1 cellular context compared by ENCODE assay signal in genomic region chr2:65056215-65056989, GRCh38.
TF ChIP-seq lines count a peak whose summit lies in the region.

Gene CEP68 (plus strand): TSS chr2:65056416. CDS start chr2:65069445, 13,029 bp downstream.

TF ChIP-seq in HepG2, 621 proteins besides CTCF, POLR2A, EP300 and RAD21 (continued from another document and continues in another):
- peak; percentile 96 for TF ChIP-seq ZNF142 (CRISPR knock-in tag; IDR thresholded peaks at IDR 0.05)
- peak; percentile 84; the same call in 1 of the 2 replicates for TF ChIP-seq ZNF34 (CRISPR knock-in tag; IDR thresholded peaks at IDR 0.05; ENCODE audit: borderline replicate concordance)
- no peak for TF ChIP-seq SMC3 (IDR thresholded peaks at IDR 0.05; ENCODE audit: low read length)
- TF ChIP-seq BHLHE40 (IDR thresholded peaks at IDR 0.05; ENCODE audit: low read length): no peak
- peak; percentile 54; the same call in 1 of the 2 replicates for TF ChIP-seq MTERF4 (CRISPR knock-in tag; IDR thresholded peaks at IDR 0.05)
- no peak; the same call in 1 of the 2 replicates for TF ChIP-seq DMTF1 (CRISPR knock-in tag; IDR thresholded peaks at IDR 0.05)
- no peak for TF ChIP-seq ZNF460 (CRISPR knock-in tag; IDR thresholded peaks at IDR 0.05; ENCODE audit: borderline replicate concordance)
- TF ChIP-seq PAXIP1 (CRISPR knock-in tag; conservative IDR thresholded peaks at IDR 0.05): no peak; the same call in none of the 2 replicates
- TF ChIP-seq ZNF766 (CRISPR knock-in tag; IDR thresholded peaks at IDR 0.05; ENCODE audit: borderline replicate concordance): peak; percentile 75; the same call in 1 of the 2 replicates
- TF ChIP-seq IRX3 (CRISPR knock-in tag; IDR thresholded peaks at IDR 0.05; ENCODE audit: borderline replicate concordance, low read depth): peak; percentile 77; the same call in 1 of the 2 replicates
- TF ChIP-seq SP5 (CRISPR knock-in tag; IDR thresholded peaks at IDR 0.05; ENCODE audit: borderline replicate concordance, low read depth): peak; percentile 85; the same call in 1 of the 2 replicates
- TF ChIP-seq RELA (CRISPR knock-in tag; IDR thresholded peaks at IDR 0.05): no peak
- TF ChIP-seq CBFB (CRISPR knock-in tag; IDR thresholded peaks at IDR 0.05): peak; percentile 96
- TF ChIP-seq SKIL (CRISPR knock-in tag; IDR thresholded peaks at IDR 0.05; ENCODE audit: borderline replicate concordance): peak; percentile 71
- TF ChIP-seq ZNF839 (CRISPR knock-in tag; IDR thresholded peaks at IDR 0.05; ENCODE audit: borderline replicate concordance): peak; percentile 66; the same call in 1 of the 2 replicates
- no peak for TF ChIP-seq HIC2 (CRISPR knock-in tag; IDR thresholded peaks at IDR 0.05; ENCODE audit: low read depth)
- 0 out of 2 replicates have a peak, but pooled peaks have one; percentile 70 for TF ChIP-seq ZSCAN5A (CRISPR knock-in tag; IDR thresholded peaks at IDR 0.05; ENCODE audit: borderline replicate concordance)
- TF ChIP-seq ZSCAN21 (CRISPR knock-in tag; IDR thresholded peaks at IDR 0.05; ENCODE audit: borderline replicate concordance): peak; percentile 89; the same call in 1 of the 2 replicates
- peak; percentile 67; the same call in 1 of the 2 replicates for TF ChIP-seq ZNF235 (CRISPR knock-in tag; IDR thresholded peaks at IDR 0.05; ENCODE audit: borderline replicate concordance)
- no peak for TF ChIP-seq ZNF615 (CRISPR knock-in tag; IDR thresholded peaks at IDR 0.05; ENCODE audit: borderline replicate concordance)
- peak; percentile 93; the same call in 1 of the 2 replicates for TF ChIP-seq ZBTB44 (CRISPR knock-in tag; IDR thresholded peaks at IDR 0.05)
- peak; percentile 71; the same call in 1 of the 2 replicates for TF ChIP-seq KDM5B (CRISPR knock-in tag; IDR thresholded peaks at IDR 0.05; ENCODE audit: borderline replicate concordance)
- TF ChIP-seq ZNF609 (CRISPR knock-in tag; IDR thresholded peaks at IDR 0.05; ENCODE audit: borderline replicate concordance): no peak
- 0 out of 2 replicates have a peak, but pooled peaks have one; percentile 61 for TF ChIP-seq ZBTB8A (CRISPR knock-in tag; IDR thresholded peaks at IDR 0.05; ENCODE audit: borderline replicate concordance, low read depth)
